Comparison of ENCODE assay signal across 11 cellular contexts in the genomic region with DNA sequence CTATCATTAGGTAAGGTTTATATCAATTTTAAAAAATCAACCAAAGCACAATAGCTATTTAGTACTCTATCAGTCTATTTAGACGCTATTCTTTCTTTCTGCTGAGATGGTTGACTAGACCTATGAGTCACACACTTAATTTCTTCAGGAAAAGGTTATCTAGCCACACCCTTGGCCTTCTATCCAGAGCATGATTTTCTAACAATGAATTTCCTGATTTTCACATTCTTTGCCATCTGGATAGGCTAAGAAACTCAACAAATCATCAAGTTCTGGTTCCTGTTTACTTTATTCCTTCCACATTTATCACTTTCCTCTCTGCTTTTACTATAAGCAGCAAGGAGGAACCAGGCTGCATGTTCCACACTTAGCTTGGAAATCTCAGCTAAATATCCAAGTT. TPM values are rescaled to one million over a fixed set of nuclear protein-coding genes. Genes with fewer than 3 reads are reported as not detected.
A peak's percentile ranks its signal among the peaks of the same experiment; 100 is the strongest.
DNase-seq lines count a peak whose midpoint lies in the region; FAIRE-seq and TF ChIP-seq lines count a peak whose summit lies in the region.
"Had no signal": no experiment of that assay in that cellular context is flagged by ENCODE, and none has a peak within 500 bp of the region (broad histone marks: within the 10 kb centered on the region; RNA-seq: fewer than 3 reads in every experiment).

No MANE protein-coding gene starts in this region.

- TF ChIP-seq CTCF in Loucy (conservative IDR thresholded peaks at IDR 0.05; ENCODE audit: low read length) (no peak), endothelial cell of umbilical vein (IDR thresholded peaks at IDR 0.05; ENCODE audit: extremely low read depth in 1 of 2, insufficient read depth in 1 of 2, low read depth in 1 of 2, low read length in 2 of 2) (no peak)

- H3K9me3 ChIP-seq in Loucy (ENCODE audit: insufficient read depth, low read depth, low read length) (no peaks in the 10 kb centered on the region), endothelial cell of umbilical vein (replicated peaks; ENCODE audit: control insufficient read depth, insufficient read depth, low read length) (no peaks in the 10 kb centered on the region)
- H3K9me3 ChIP-seq: MG63 had no signal

- H3K4me3 ChIP-seq in Loucy (ENCODE audit: low read length, poor library complexity, severe bottlenecking) (no peak overlapping the region), endothelial cell of umbilical vein (replicated peaks in 1 of 3; ENCODE audit: insufficient read depth in 1 of 3, low read depth in 1 of 3, low read length in 3 of 3) (peak overlapping the region in 1 of 3 experiments; percentile 11), H7 (ENCODE audit: insufficient read depth, low read depth, low read length) (no peak overlapping the region)
- H3K4me3 ChIP-seq: MG63 had no signal

- DNase-seq in AG20443 (ENCODE audit: low spot score) (peak; percentile 61), endothelial cell of umbilical vein (ENCODE audit: low read depth, low spot score) (peak; percentile 98), lung microvascular endothelial cell (ENCODE audit: low read depth in 2 of 2) (peak; percentile 3 to 90), KG1 (lab: John Stamatoyannopoulos, UW) (no peak), NCI-H345 (lab: John Stamatoyannopoulos, UW) (no peak), H7 (no peak)
- DNase-seq in stimulated activated CD4-positive, alpha-beta T cell treated with anti-CD3 and anti-CD28 coated beads, Interleukin-15, amount 100 ng/mL, for 24 hours = no peak
- DNase-seq: MG63 had no signal

- intact Hi-C loops in endothelial cell of umbilical vein (cut with micrococcal nuclease) = loop anchor here (1.0 kb wide), 2 partner anchors 54 to 79 kb away; partner anchors contain the start of gene SNX13

- H3K36me3 ChIP-seq in Loucy (ENCODE audit: insufficient read depth, low read length) = no peaks in the 10 kb centered on the region
- H3K36me3 ChIP-seq in endothelial cell of umbilical vein (ENCODE audit: control insufficient read depth in 2 of 2, extremely low read depth in 1 of 2, insufficient read depth in 2 of 2, low read length in 2 of 2) = no peaks in the 10 kb centered on the region
- no peaks in the 10 kb centered on the region for H3K36me3 ChIP-seq in H7 (replicated peaks; ENCODE audit: control insufficient read depth, insufficient read depth, low read length)
- H3K36me3 ChIP-seq: MG63 had no signal

- POLR2A ChIA-PET in endothelial cell of umbilical vein (lab: Charles Lee) = interaction anchor here (0.6 kb wide), 1 partner anchor 578 kb away, joined by 4 read pairs; no protein-coding TSS in a partner anchor

- H4K20me1 ChIP-seq in Loucy (ENCODE audit: insufficient read depth, low read length, poor library complexity, severe bottlenecking) (no peaks in the 10 kb centered on the region), endothelial cell of umbilical vein (replicated peaks; ENCODE audit: control insufficient read depth, extremely low read depth, insufficient read depth, low read length) (no peaks in the 10 kb centered on the region)

- H3F3A ChIP-seq in Loucy (ENCODE audit: low read depth) = no peaks in the 10 kb centered on the region

- no peak overlapping the region for H3K9ac ChIP-seq in Loucy (ENCODE audit: low read depth, low read length, poor library complexity, severe bottlenecking)
- peak overlapping the region; percentile 69 for H3K9ac ChIP-seq in endothelial cell of umbilical vein (replicated peaks; ENCODE audit: extremely low read depth, insufficient read depth, low read length)

- FAIRE-seq in endothelial cell of umbilical vein (lab: Jason Lieb, UNC) = peak; percentile 91
- FAIRE-seq: D721Med had no signal

- H2AFZ ChIP-seq in Loucy (ENCODE audit: low read length) (0 out of 2 replicates have a peak overlapping the region, but pooled peaks have one; percentile 29), endothelial cell of umbilical vein (ENCODE audit: low read depth, low read length) (peak overlapping the region; percentile 91)

- TF ChIP-seq POLR2A in endothelial cell of umbilical vein (IDR thresholded peaks at IDR 0.05; ENCODE audit: low read depth, low read length) = peak; percentile 49

- H3K79me2 ChIP-seq in Loucy (ENCODE audit: insufficient read depth, low read length) (no peaks in the 10 kb centered on the region), endothelial cell of umbilical vein (ENCODE audit: control insufficient read depth, insufficient read depth, low read length) (no peaks in the 10 kb centered on the region)

- H3K4me1 ChIP-seq in Loucy (ENCODE audit: insufficient read depth, low read length, poor library complexity, severe bottlenecking) (no peaks in the 10 kb centered on the region), endothelial cell of umbilical vein (ENCODE audit: control insufficient read depth, extremely low read depth, insufficient read depth, low read length) (peaks cover 24% of the 10 kb centered on the region)

- H3K27me3 ChIP-seq in Loucy (ENCODE audit: insufficient read depth, low read length, poor library complexity, severe bottlenecking) (no peaks in the 10 kb centered on the region), endothelial cell of umbilical vein (ENCODE audit: control insufficient read depth in 2 of 2, insufficient read depth in 2 of 2, low read length in 2 of 2) (no peaks in the 10 kb centered on the region), H7 (ENCODE audit: control insufficient read depth, insufficient read depth, low read length) (no peaks in the 10 kb centered on the region)
- H3K27me3 ChIP-seq: MG63 had no signal

- CTCF ChIA-PET in endothelial cell of umbilical vein (lab: Charles Lee) = interaction anchor here (0.5 to 1.2 kb wide), 3 partner anchors 16 to 249 kb away, joined by 3 to 6 read pairs (median 5); no protein-coding TSS in a partner anchor

- no peaks in the 10 kb centered on the region for H3K9me2 ChIP-seq in Loucy (replicated peaks; ENCODE audit: low read depth, low read length)

- BruUV-seq in endothelial cell of umbilical vein (replicated peaks; lab: Mats Ljungman, UMichigan) = no TSS peak

- dilution Hi-C loops in endothelial cell of umbilical vein (cut with MboI; ENCODE audit: extremely low pct_ligation_motif_present, low sequenced_read_pairs) = no loop called here

- peak overlapping the region; percentile 95 for H3K27ac ChIP-seq in endothelial cell of umbilical vein (ENCODE audit: insufficient read depth, low read depth, low read length)

- H3K4me2 ChIP-seq in Loucy (ENCODE audit: low read depth, low read length, poor library complexity, severe bottlenecking) (no peak overlapping the region), endothelial cell of umbilical vein (ENCODE audit: insufficient read depth, low read length) (peak overlapping the region; percentile 92)

- no peaks in the 10 kb centered on the region for H3K9me1 ChIP-seq in endothelial cell of umbilical vein (replicated peaks; ENCODE audit: control insufficient read depth, extremely low read depth, insufficient read depth, low read length)

TF ChIP-seq in endothelial cell of umbilical vein, 7 proteins besides CTCF, POLR2A, EP300 and RAD21:
- TF ChIP-seq MAX (IDR thresholded peaks at IDR 0.05; ENCODE audit: insufficient read depth, insufficient read length) (no peak), POLR2AphosphoS5 (IDR thresholded peaks at IDR 0.05; ENCODE audit: insufficient read depth, low read depth, low read length) (peak; percentile 39), JUN (IDR thresholded peaks at IDR 0.05; ENCODE audit: borderline replicate concordance, insufficient read depth, insufficient read length, low read depth) (peak; percentile 91), FOS (IDR thresholded peaks at IDR 0.05; ENCODE audit: borderline replicate concordance, insufficient read depth, low read length) (peak; percentile 96), GATA2 (IDR thresholded peaks at IDR 0.05; ENCODE audit: insufficient read depth, insufficient read length, low read depth, low read length) (peak; percentile 78)
TF ChIP-seq in endothelial cell of umbilical vein: peak in this region for 4.

RNA-seq across cellular contexts. Expression of gene PRPS1L1, which starts 8.1 kb away (rescaled TPM):
- total RNA-seq in endothelial cell of umbilical vein (not detected in 2 replicates), lung microvascular endothelial cell (not detected in 2 replicates)
- polyA plus RNA-seq in endothelial cell of umbilical vein = not detected in 2 replicates
- polyA plus RNA-seq in endothelial cell of umbilical vein (2011; cell fraction: cytosol; rRNA removed) = not detected in 2 replicates
- not detected in 2 replicates for polyA plus RNA-seq in endothelial cell of umbilical vein (2011; cell fraction: nucleus; rRNA removed)
- not detected in 2 replicates for polyA plus RNA-seq in endothelial cell of umbilical vein (2012)
- not detected in 2 replicates for polyA minus RNA-seq in endothelial cell of umbilical vein
- not detected for polyA minus RNA-seq in endothelial cell of umbilical vein (2011; cell fraction: cytosol; rRNA and poly(A)+ RNA removed)
- polyA minus RNA-seq in endothelial cell of umbilical vein (2011; cell fraction: nucleus; rRNA and poly(A)+ RNA removed) = not detected in 2 replicates
- not detected in 2 replicates for total RNA-seq in H7 (2014; rRNA removed; shearing (Covaris generic))
- total RNA-seq: activated CD4-positive, alpha-beta T cell treated with anti-CD3 and anti-CD28 coated beads, Interleukin-2, amount 10 ng/mL, durations not matched to agents 24 days and 14 days had no signal

Comparison
In these comparisons a context has a peak if more than half of its experiments do, and no peak if none do; other contexts are left out.
1. DNase-seq: peak in AG20443 (single experiment), endothelial cell of umbilical vein (single experiment) and lung microvascular endothelial cell (2 of 2); none in KG1 (single experiment), NCI-H345 (single experiment), stimulated activated CD4-positive, alpha-beta T cell treated with anti-CD3 and anti-CD28 coated beads, Interleukin-15, amount 100 ng/mL, for 24 hours (single experiment) and H7 (single experiment).